In genomic region chr2:172968061-172968469, GRCh38 we compare ENCODE assay signal across 11 cellular contexts.
DNase-seq lines count a peak whose midpoint lies in the region; ATAC-seq and TF ChIP-seq lines count a peak whose summit lies in the region.
"Had no signal": no experiment of that assay in that cellular context is flagged by ENCODE, and none has a peak within 500 bp of the region (broad histone marks: within the 10 kb centered on the region; RNA-seq: fewer than 3 reads in every experiment).

No MANE protein-coding gene starts in this region.

- peaks cover 0 to 41% (median 23%) of the 10 kb centered on the region in 4 donors for H3K4me1 ChIP-seq in right lobe of liver
- peaks cover 0 to 23% (median 8%) of the 10 kb centered on the region in 4 donors for H3K4me1 ChIP-seq in tibial nerve

- H3K9me3 ChIP-seq in right lobe of liver, result no peaks in the 10 kb centered on the region
- no peaks in the 10 kb centered on the region for H3K9me3 ChIP-seq in tibial nerve
- H3K9me3 ChIP-seq: esophagus muscularis mucosa had no signal

- H3K4me3 ChIP-seq in right lobe of liver (peak overlapping the region in 2 of 3 donors; percentile 21 to 43), tibial nerve (no peak overlapping the region)
- H3K4me3 ChIP-seq: esophagus muscularis mucosa had no signal

- no peak overlapping the region for H3K27ac Mint-ChIP-seq in natural killer cell treated with Interleukin-12 subunit alpha and Interleukin-12 subunit beta and Interleukin-15 and Interleukin-18, amount 100 ng/mL, for 72 hours

- H3K36me3 ChIP-seq in right lobe of liver (no peaks in the 10 kb centered on the region), tibial nerve (no peaks in the 10 kb centered on the region)

- H3K27me3 ChIP-seq in right lobe of liver (no peaks in the 10 kb centered on the region), tibial nerve (no peaks in the 10 kb centered on the region)
- H3K27me3 ChIP-seq: esophagus muscularis mucosa had no signal

- peak; percentile 78 to 84 (median 82) for ATAC-seq in right lobe of liver
- no peak for ATAC-seq in HG03095 (IDR thresholded peaks at IDR 0.05; ENCODE audit: unreplicated experiment)
- ATAC-seq in natural killer cell treated with Interleukin-12 subunit alpha and Interleukin-12 subunit beta and Interleukin-15 and Interleukin-18, amount 100 ng/mL, for 72 hours, result no peak

- no peak overlapping the region for H3K4me3 Mint-ChIP-seq in natural killer cell treated with Interleukin-12 subunit alpha and Interleukin-12 subunit beta and Interleukin-15 and Interleukin-18, amount 100 ng/mL, for 72 hours
- H3K4me3 Mint-ChIP-seq: naive B cell had no signal

- no peaks in the 10 kb centered on the region for H3K36me3 Mint-ChIP-seq in natural killer cell treated with Interleukin-12 subunit alpha and Interleukin-12 subunit beta and Interleukin-15 and Interleukin-18, amount 100 ng/mL, for 72 hours
- H3K36me3 Mint-ChIP-seq: naive B cell had no signal

- H3K27ac ChIP-seq in right lobe of liver (peak overlapping the region; percentile 93 to 98 (median 94)), tibial nerve (peak overlapping the region in 1 of 4 donors; percentile 3)
- H3K27ac ChIP-seq: esophagus muscularis mucosa had no signal

- peak; percentile 90 for DNase-seq in M059J (ENCODE audit: low read depth)
- peak; percentile 28 for DNase-seq in dedifferentiated amniotic fluid mesenchymal stem cell (ENCODE audit: extremely low spot score)
- peak; percentile 77 to 94 (median 86) for DNase-seq in right lobe of liver
- peak; percentile 37 to 60 for DNase-seq in tibial nerve (ENCODE audit: low spot score in 2 of 2)
- DNase-seq in activated effector memory CD4-positive, alpha-beta T cell treated with Interleukin-2 at 50 U/mL for 16 hours, result no peak
- no peak for DNase-seq in natural killer cell treated with Interleukin-12 subunit alpha and Interleukin-12 subunit beta and Interleukin-15 and Interleukin-18, amount 100 ng/mL, for 72 hours (ENCODE audit: low spot score)
- DNase-seq: Karpas-422, naive B cell, NCI-H748 treated with DMSO at 0.1 percent for 48 hours had no signal

- peak; percentile 36 for TF ChIP-seq POLR2A in right lobe of liver (IDR thresholded peaks at IDR 0.05)
- TF ChIP-seq POLR2A in tibial nerve (IDR thresholded peaks at IDR 0.05), result no peak

- WGBS in right lobe of liver (ENCODE audit: insufficient coverage, low coverage, low lambda C conversion rate, missing lambda C conversion rate), result 0% methylated on average over 5 of the region's 7 CpGs
- 21 to 23% methylated on average over 7 of the region's 7 CpGs for WGBS in tibial nerve, 2 donors

- no peak for TF ChIP-seq CTCF in right lobe of liver (IDR thresholded peaks at IDR 0.05)
- no peak for TF ChIP-seq CTCF in tibial nerve (IDR thresholded peaks at IDR 0.05)

- H3K4me1 Mint-ChIP-seq in natural killer cell treated with Interleukin-12 subunit alpha and Interleukin-12 subunit beta and Interleukin-15 and Interleukin-18, amount 100 ng/mL, for 72 hours (ENCODE audit: low read depth in 2 of 2), result no peaks in the 10 kb centered on the region
- H3K4me1 Mint-ChIP-seq: naive B cell had no signal

- intact Hi-C loops in right lobe of liver (cut with DNase I), result no loop called here

- no peaks in the 10 kb centered on the region for H3K9me3 Mint-ChIP-seq in natural killer cell treated with Interleukin-12 subunit alpha and Interleukin-12 subunit beta and Interleukin-15 and Interleukin-18, amount 100 ng/mL, for 72 hours
- H3K9me3 Mint-ChIP-seq: naive B cell had no signal

- peaks cover 16 to 51% of the 10 kb centered on the region in 2 donors for H3K27me3 Mint-ChIP-seq in natural killer cell treated with Interleukin-12 subunit alpha and Interleukin-12 subunit beta and Interleukin-15 and Interleukin-18, amount 100 ng/mL, for 72 hours

- peak in 1 of 2 donors; percentile 70 for TF ChIP-seq EP300 in tibial nerve (IDR thresholded peaks at IDR 0.05)

Comparison
In these comparisons a context has a peak if more than half of its experiments do, and no peak if none do; other contexts are left out.
1. DNase-seq: peak in M059J (single experiment), dedifferentiated amniotic fluid mesenchymal stem cell (single experiment), right lobe of liver (3 of 3) and tibial nerve (2 of 2); none in activated effector memory CD4-positive, alpha-beta T cell treated with Interleukin-2 at 50 U/mL for 16 hours (single experiment) and natural killer cell treated with Interleukin-12 subunit alpha and Interleukin-12 subunit beta and Interleukin-15 and Interleukin-18, amount 100 ng/mL, for 72 hours (single experiment).
2. ATAC-seq: peak in right lobe of liver (4 of 4); none in HG03095 (single experiment) and natural killer cell treated with Interleukin-12 subunit alpha and Interleukin-12 subunit beta and Interleukin-15 and Interleukin-18, amount 100 ng/mL, for 72 hours (0 of 2).
3. H3K4me3 ChIP-seq: peak in right lobe of liver (2 of 3); none in tibial nerve (0 of 4).